ENCODE assay signal across 1 cellular context in the genomic region with DNA sequence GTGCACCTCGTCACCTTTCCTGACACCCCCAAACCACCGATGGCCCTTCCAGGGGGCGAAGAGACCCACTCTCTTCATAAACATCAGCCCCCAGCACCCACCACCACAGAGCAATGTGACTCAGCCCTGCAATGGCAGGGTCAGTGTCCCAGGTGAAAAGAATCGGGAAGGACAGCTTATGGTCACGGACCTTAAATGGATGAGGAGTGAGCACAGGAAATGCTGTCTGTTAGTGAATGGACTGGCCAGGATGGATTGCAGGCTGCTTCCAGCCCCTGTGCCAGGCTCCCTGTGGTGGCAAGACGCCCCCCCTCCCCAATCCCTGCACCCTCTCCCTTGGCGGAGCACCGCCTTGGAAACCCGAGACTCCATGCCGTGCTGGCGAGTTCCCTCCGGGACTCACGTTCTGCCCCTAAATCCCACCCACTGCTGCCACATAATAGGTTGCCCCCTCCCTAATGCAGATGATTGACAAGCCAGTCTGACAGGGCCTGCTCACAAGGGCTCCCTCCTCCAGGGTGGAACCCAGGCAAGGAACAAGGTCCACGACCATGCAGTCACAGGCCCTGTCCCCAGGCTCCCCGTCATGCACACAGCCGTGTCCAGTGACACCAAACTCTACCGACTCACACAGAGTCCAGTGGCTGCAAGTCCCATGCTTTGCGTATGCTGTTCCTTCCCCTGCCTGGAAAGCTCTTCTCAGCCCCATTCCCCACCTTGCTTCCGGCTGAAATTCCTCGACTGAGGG.
TF ChIP-seq lines count a peak whose summit lies in the region.

No MANE protein-coding gene starts in this region.

TF ChIP-seq in HepG2, 621 proteins besides CTCF, POLR2A, EP300 and RAD21 (continued from another document and continues in another):
- no peak for TF ChIP-seq PAXIP1 (CRISPR knock-in tag; conservative IDR thresholded peaks at IDR 0.05)
- TF ChIP-seq, protein P1, sequence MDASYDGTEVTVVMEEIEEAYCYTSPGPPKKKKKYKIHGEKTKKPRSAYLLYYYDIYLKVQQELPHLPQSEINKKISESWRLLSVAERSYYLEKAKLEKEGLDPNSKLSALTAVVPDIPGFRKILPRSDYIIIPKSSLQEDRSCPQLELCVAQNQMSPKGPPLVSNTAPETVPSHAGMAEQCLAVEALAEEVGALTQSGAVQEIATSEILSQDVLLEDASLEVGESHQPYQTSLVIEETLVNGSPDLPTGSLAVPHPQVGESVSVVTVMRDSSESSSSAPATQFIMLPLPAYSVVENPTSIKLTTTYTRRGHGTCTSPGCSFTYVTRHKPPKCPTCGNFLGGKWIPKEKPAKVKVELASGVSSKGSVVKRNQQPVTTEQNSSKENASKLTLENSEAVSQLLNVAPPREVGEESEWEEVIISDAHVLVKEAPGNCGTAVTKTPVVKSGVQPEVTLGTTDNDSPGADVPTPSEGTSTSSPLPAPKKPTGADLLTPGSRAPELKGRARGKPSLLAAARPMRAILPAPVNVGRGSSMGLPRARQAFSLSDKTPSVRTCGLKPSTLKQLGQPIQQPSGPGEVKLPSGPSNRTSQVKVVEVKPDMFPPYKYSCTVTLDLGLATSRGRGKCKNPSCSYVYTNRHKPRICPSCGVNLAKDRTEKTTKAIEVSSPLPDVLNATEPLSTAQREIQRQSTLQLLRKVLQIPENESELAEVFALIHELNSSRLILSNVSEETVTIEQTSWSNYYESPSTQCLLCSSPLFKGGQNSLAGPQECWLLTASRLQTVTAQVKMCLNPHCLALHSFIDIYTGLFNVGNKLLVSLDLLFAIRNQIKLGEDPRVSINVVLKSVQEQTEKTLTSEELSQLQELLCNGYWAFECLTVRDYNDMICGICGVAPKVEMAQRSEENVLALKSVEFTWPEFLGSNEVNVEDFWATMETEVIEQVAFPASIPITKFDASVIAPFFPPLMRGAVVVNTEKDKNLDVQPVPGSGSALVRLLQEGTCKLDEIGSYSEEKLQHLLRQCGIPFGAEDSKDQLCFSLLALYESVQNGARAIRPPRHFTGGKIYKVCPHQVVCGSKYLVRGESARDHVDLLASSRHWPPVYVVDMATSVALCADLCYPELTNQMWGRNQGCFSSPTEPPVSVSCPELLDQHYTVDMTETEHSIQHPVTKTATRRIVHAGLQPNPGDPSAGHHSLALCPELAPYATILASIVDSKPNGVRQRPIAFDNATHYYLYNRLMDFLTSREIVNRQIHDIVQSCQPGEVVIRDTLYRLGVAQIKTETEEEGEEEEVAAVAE (CRISPR knock-in tag; IDR thresholded peaks at IDR 0.05; ENCODE audit: borderline replicate concordance) = no peak
- TF ChIP-seq ZFP36 (IDR thresholded peaks at IDR 0.05; ENCODE audit: borderline replicate concordance, low read depth, low read length, partially characterized antibody) = no peak
- no peak for TF ChIP-seq PHB2 (IDR thresholded peaks at IDR 0.05; ENCODE audit: partially characterized antibody)
- 0 out of 2 replicates have a peak, but pooled peaks have one; percentile 13 for TF ChIP-seq PRDM10 (CRISPR knock-in tag; IDR thresholded peaks at IDR 0.05; ENCODE audit: low read depth)
- no peak for TF ChIP-seq SOX13 (IDR thresholded peaks at IDR 0.05)
- TF ChIP-seq SOX13 (CRISPR knock-in tag; conservative IDR thresholded peaks at IDR 0.05 in 1 of 2, IDR thresholded peaks at IDR 0.05 in 1 of 2) = no peak; a peak in 1 of 4 replicates
- TF ChIP-seq IKZF1 (IDR thresholded peaks at IDR 0.05) = no peak
- peak; percentile 22; the same call in 1 of the 2 replicates for TF ChIP-seq CBX5 (CRISPR knock-in tag; IDR thresholded peaks at IDR 0.05; ENCODE audit: borderline replicate concordance)
- TF ChIP-seq PLRG1 (conservative IDR thresholded peaks at IDR 0.05) = no peak
- no peak for TF ChIP-seq ZNF18 (CRISPR knock-in tag; IDR thresholded peaks at IDR 0.05; ENCODE audit: insufficient replicate concordance)
- TF ChIP-seq, protein P2, sequence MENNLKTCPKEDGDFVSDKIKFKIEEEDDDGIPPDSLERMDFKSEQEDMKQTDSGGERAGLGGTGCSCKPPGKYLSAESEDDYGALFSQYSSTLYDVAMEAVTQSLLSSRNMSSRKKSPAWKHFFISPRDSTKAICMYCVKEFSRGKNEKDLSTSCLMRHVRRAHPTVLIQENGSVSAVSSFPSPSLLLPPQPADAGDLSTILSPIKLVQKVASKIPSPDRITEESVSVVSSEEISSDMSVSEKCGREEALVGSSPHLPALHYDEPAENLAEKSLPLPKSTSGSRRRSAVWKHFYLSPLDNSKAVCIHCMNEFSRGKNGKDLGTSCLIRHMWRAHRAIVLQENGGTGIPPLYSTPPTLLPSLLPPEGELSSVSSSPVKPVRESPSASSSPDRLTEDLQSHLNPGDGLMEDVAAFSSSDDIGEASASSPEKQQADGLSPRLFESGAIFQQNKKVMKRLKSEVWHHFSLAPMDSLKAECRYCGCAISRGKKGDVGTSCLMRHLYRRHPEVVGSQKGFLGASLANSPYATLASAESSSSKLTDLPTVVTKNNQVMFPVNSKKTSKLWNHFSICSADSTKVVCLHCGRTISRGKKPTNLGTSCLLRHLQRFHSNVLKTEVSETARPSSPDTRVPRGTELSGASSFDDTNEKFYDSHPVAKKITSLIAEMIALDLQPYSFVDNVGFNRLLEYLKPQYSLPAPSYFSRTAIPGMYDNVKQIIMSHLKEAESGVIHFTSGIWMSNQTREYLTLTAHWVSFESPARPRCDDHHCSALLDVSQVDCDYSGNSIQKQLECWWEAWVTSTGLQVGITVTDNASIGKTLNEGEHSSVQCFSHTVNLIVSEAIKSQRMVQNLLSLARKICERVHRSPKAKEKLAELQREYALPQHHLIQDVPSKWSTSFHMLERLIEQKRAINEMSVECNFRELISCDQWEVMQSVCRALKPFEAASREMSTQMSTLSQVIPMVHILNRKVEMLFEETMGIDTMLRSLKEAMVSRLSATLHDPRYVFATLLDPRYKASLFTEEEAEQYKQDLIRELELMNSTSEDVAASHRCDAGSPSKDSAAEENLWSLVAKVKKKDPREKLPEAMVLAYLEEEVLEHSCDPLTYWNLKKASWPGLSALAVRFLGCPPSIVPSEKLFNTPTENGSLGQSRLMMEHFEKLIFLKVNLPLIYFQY (CRISPR knock-in tag; IDR thresholded peaks at IDR 0.05; ENCODE audit: borderline replicate concordance) = no peak
- peak; percentile 69; the same call in 1 of the 2 replicates for TF ChIP-seq ZSCAN25 (CRISPR knock-in tag; IDR thresholded peaks at IDR 0.05)
- TF ChIP-seq TBX2 (CRISPR knock-in tag; IDR thresholded peaks at IDR 0.05; ENCODE audit: borderline replicate concordance) = peak; percentile 55; the same call in 1 of the 2 replicates
- no peak for TF ChIP-seq HDAC6 (IDR thresholded peaks at IDR 0.05; ENCODE audit: low read depth, low read length)
- TF ChIP-seq, protein P3, sequence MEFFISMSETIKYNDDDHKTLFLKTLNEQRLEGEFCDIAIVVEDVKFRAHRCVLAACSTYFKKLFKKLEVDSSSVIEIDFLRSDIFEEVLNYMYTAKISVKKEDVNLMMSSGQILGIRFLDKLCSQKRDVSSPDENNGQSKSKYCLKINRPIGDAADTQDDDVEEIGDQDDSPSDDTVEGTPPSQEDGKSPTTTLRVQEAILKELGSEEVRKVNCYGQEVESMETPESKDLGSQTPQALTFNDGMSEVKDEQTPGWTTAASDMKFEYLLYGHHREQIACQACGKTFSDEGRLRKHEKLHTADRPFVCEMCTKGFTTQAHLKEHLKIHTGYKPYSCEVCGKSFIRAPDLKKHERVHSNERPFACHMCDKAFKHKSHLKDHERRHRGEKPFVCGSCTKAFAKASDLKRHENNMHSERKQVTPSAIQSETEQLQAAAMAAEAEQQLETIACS (CRISPR knock-in tag; IDR thresholded peaks at IDR 0.05) = no peak
- TF ChIP-seq THAP8 (CRISPR knock-in tag; IDR thresholded peaks at IDR 0.05; ENCODE audit: borderline replicate concordance) = no peak
- TF ChIP-seq, protein P4, sequence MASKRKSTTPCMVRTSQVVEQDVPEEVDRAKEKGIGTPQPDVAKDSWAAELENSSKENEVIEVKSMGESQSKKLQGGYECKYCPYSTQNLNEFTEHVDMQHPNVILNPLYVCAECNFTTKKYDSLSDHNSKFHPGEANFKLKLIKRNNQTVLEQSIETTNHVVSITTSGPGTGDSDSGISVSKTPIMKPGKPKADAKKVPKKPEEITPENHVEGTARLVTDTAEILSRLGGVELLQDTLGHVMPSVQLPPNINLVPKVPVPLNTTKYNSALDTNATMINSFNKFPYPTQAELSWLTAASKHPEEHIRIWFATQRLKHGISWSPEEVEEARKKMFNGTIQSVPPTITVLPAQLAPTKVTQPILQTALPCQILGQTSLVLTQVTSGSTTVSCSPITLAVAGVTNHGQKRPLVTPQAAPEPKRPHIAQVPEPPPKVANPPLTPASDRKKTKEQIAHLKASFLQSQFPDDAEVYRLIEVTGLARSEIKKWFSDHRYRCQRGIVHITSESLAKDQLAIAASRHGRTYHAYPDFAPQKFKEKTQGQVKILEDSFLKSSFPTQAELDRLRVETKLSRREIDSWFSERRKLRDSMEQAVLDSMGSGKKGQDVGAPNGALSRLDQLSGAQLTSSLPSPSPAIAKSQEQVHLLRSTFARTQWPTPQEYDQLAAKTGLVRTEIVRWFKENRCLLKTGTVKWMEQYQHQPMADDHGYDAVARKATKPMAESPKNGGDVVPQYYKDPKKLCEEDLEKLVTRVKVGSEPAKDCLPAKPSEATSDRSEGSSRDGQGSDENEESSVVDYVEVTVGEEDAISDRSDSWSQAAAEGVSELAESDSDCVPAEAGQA (IDR thresholded peaks at IDR 0.05; ENCODE audit: low read depth) = no peak
- TF ChIP-seq, protein P4 (CRISPR knock-in tag; IDR thresholded peaks at IDR 0.05; ENCODE audit: borderline replicate concordance) = no peak
